30 cellular contexts compared by ENCODE assay signal in the genomic region with DNA sequence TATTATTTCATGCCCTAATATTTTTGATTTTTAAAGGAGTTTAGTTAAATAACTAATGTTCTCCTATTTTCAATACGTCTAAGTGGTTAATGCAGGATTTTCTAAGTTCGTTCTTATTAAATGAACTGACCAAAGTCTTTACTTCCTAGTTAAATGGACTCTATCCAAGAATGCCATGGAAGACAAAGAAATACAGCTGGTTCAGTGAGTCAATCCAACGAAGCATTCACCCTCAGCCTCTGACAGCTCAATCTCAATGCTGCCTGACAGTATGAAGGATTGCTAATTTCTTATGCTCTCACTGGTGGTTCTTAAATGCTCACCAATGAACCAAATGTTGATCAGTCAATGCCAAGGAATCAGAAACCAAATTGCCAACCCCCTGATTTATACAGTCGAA.
DNase-seq lines count a peak whose midpoint lies in the region; ATAC-seq, FAIRE-seq and TF ChIP-seq lines count a peak whose summit lies in the region.
"Had no signal": no experiment of that assay in that cellular context is flagged by ENCODE, and none has a peak within 500 bp of the region (broad histone marks: within the 10 kb centered on the region; RNA-seq: fewer than 3 reads in every experiment).

No MANE protein-coding gene starts in this region.

- CTCF ChIA-PET in HEK293T (lab: Yijun Ruan, JAX) = no interaction called here

- peak; percentile 61 for DNase-seq in M059J (ENCODE audit: low read depth)
- peak; percentile 20 for DNase-seq in retinal pigment epithelial cell (ENCODE audit: low read depth)
- DNase-seq in natural killer cell treated with Interleukin-12 subunit alpha and Interleukin-12 subunit beta and Interleukin-15 and Interleukin-18, amount 100 ng/mL, for 72 hours (ENCODE audit: low spot score) = no peak
- DNase-seq in cardiac septum (ENCODE audit: low spot score) = no peak
- DNase-seq in HEK293T (ENCODE audit: extremely low spot score) = no peak
- no peak for DNase-seq in COLO668 (lab: John Stamatoyannopoulos, UW; ENCODE audit: unreplicated experiment)
- DNase-seq: activated CD4-positive, alpha-beta T cell treated with anti-CD3 and anti-CD28 coated beads, Interleukin-2, amount 10 ng/mL, durations not matched to agents 7 days and 5 days; activated naive CD8-positive, alpha-beta T cell treated with anti-CD3 and anti-CD28 coated beads for 36 hours; anterior cingulate cortex; BE2C; CD8-positive, alpha-beta memory T cell; DMS153; gastrocnemius medialis; hippocampal formation; Kasumi-1; mesenchymal stem cell; right lobe of liver; RPMI8226; stimulated activated CD4-positive, alpha-beta T cell treated with anti-CD3 and anti-CD28 coated beads, Interleukin-12 subunit alpha, Interleukin-12 subunit beta, amount 100 ng/mL, for 4 hours; stimulated activated CD4-positive, alpha-beta T cell treated with anti-CD3 and anti-CD28 coated beads, Interleukin-2, amount 100 ng/mL, for 48 hours; stimulated activated naive CD8-positive, alpha-beta T cell treated with anti-CD3 and anti-CD28 coated beads, Interleukin-15, amount 100 ng/mL, for 72 hours; T-cell had no signal

- TF ChIP-seq CTCF in brain (conservative IDR thresholded peaks at IDR 0.05) = no peak
- TF ChIP-seq CTCF in retinal pigment epithelial cell (conservative IDR thresholded peaks at IDR 0.05; ENCODE audit: low read depth, low read length) = no peak

- peaks cover 86% of the 10 kb centered on the region for H3K4me1 Mint-ChIP-seq in brain
- no peaks in the 10 kb centered on the region for H3K4me1 Mint-ChIP-seq in natural killer cell treated with Interleukin-12 subunit alpha and Interleukin-12 subunit beta and Interleukin-15 and Interleukin-18, amount 100 ng/mL, for 72 hours (ENCODE audit: low read depth in 2 of 2)
- H3K4me1 Mint-ChIP-seq: activated CD4-positive, alpha-beta T cell treated with anti-CD3 and anti-CD28 coated beads, Interleukin-2, amount 10 ng/mL, durations not matched to agents 7 days and 5 days; activated naive CD8-positive, alpha-beta T cell treated with anti-CD3 and anti-CD28 coated beads for 36 hours; CD8-positive, alpha-beta memory T cell; central memory CD8-positive, alpha-beta T cell; stimulated activated naive CD8-positive, alpha-beta T cell treated with anti-CD3 and anti-CD28 coated beads, Interleukin-15, amount 100 ng/mL, for 72 hours; T-cell had no signal

- H3K27ac Mint-ChIP-seq in brain = peak overlapping the region; percentile 3 to 68 (median 36)
- no peak overlapping the region for H3K27ac Mint-ChIP-seq in natural killer cell treated with Interleukin-12 subunit alpha and Interleukin-12 subunit beta and Interleukin-15 and Interleukin-18, amount 100 ng/mL, for 72 hours
- H3K27ac Mint-ChIP-seq: activated CD4-positive, alpha-beta T cell treated with anti-CD3 and anti-CD28 coated beads, Interleukin-2, amount 10 ng/mL, durations not matched to agents 7 days and 5 days; activated naive CD8-positive, alpha-beta T cell treated with anti-CD3 and anti-CD28 coated beads for 36 hours; CD8-positive, alpha-beta memory T cell; stimulated activated naive CD8-positive, alpha-beta T cell treated with anti-CD3 and anti-CD28 coated beads, Interleukin-15, amount 100 ng/mL, for 72 hours; T-cell had no signal

- POLR2A ChIA-PET in HEK293T (lab: Yijun Ruan, JAX) = no interaction called here

- ATAC-seq in natural killer cell treated with Interleukin-12 subunit alpha and Interleukin-12 subunit beta and Interleukin-15 and Interleukin-18, amount 100 ng/mL, for 72 hours = no peak
- ATAC-seq: gastrocnemius medialis; GM12878; stimulated activated naive CD8-positive, alpha-beta T cell treated with anti-CD3 and anti-CD28 coated beads, Interleukin-15, amount 100 ng/mL, for 72 hours; T-cell had no signal

- no peaks in the 10 kb centered on the region for H3K9me3 Mint-ChIP-seq in brain
- H3K9me3 Mint-ChIP-seq in natural killer cell treated with Interleukin-12 subunit alpha and Interleukin-12 subunit beta and Interleukin-15 and Interleukin-18, amount 100 ng/mL, for 72 hours = no peaks in the 10 kb centered on the region
- H3K9me3 Mint-ChIP-seq: activated CD4-positive, alpha-beta T cell treated with anti-CD3 and anti-CD28 coated beads, Interleukin-2, amount 10 ng/mL, durations not matched to agents 7 days and 5 days; activated naive CD8-positive, alpha-beta T cell treated with anti-CD3 and anti-CD28 coated beads for 36 hours; CD8-positive, alpha-beta memory T cell; central memory CD8-positive, alpha-beta T cell; stimulated activated naive CD8-positive, alpha-beta T cell treated with anti-CD3 and anti-CD28 coated beads, Interleukin-15, amount 100 ng/mL, for 72 hours; T-cell had no signal

- peak overlapping the region in 3 of 5 experiments; percentile 11 to 50 (median 41) for H3K4me3 Mint-ChIP-seq in brain
- H3K4me3 Mint-ChIP-seq in natural killer cell treated with Interleukin-12 subunit alpha and Interleukin-12 subunit beta and Interleukin-15 and Interleukin-18, amount 100 ng/mL, for 72 hours = no peak overlapping the region
- H3K4me3 Mint-ChIP-seq: activated CD4-positive, alpha-beta T cell treated with anti-CD3 and anti-CD28 coated beads, Interleukin-2, amount 10 ng/mL, durations not matched to agents 7 days and 5 days; activated naive CD8-positive, alpha-beta T cell treated with anti-CD3 and anti-CD28 coated beads for 36 hours; CD8-positive, alpha-beta memory T cell; central memory CD8-positive, alpha-beta T cell; stimulated activated naive CD8-positive, alpha-beta T cell treated with anti-CD3 and anti-CD28 coated beads, Interleukin-15, amount 100 ng/mL, for 72 hours; T-cell had no signal

- H3K36me3 Mint-ChIP-seq in brain = no peaks in the 10 kb centered on the region
- no peaks in the 10 kb centered on the region for H3K36me3 Mint-ChIP-seq in natural killer cell treated with Interleukin-12 subunit alpha and Interleukin-12 subunit beta and Interleukin-15 and Interleukin-18, amount 100 ng/mL, for 72 hours
- H3K36me3 Mint-ChIP-seq: activated naive CD8-positive, alpha-beta T cell treated with anti-CD3 and anti-CD28 coated beads for 36 hours; CD8-positive, alpha-beta memory T cell; T-cell had no signal

- intact Hi-C loops in cardiac septum (cut with DNase I) = no loop called here

- H3K27me3 Mint-ChIP-seq in brain = peaks cover 4% of the 10 kb centered on the region
- peaks cover 0 to 4% of the 10 kb centered on the region in 2 donors for H3K27me3 Mint-ChIP-seq in natural killer cell treated with Interleukin-12 subunit alpha and Interleukin-12 subunit beta and Interleukin-15 and Interleukin-18, amount 100 ng/mL, for 72 hours
- H3K27me3 Mint-ChIP-seq: activated naive CD8-positive, alpha-beta T cell treated with anti-CD3 and anti-CD28 coated beads for 36 hours; central memory CD8-positive, alpha-beta T cell; T-cell had no signal

- FAIRE-seq in islet of Langerhans (lab: Jason Lieb, UNC) = peak; percentile 90
- FAIRE-seq: GM12878 had no signal

- H3K4me3 ChIP-seq in retinal pigment epithelial cell (ENCODE audit: low read length) = no peak overlapping the region
- H3K4me3 ChIP-seq: gastrocnemius medialis, GM12878, HAP-1, right lobe of liver, SJSA1, thoracic aorta, vagina had no signal

TF ChIP-seq in HEK293T, 16 proteins besides CTCF, POLR2A, EP300 and RAD21:
- no peak for TF ChIP-seq HDGF (IDR thresholded peaks at IDR 0.05; ENCODE audit: borderline replicate concordance)
- no peak for TF ChIP-seq LEF1 (IDR thresholded peaks at IDR 0.05; ENCODE audit: borderline replicate concordance)
- TF ChIP-seq ZNF384 (IDR thresholded peaks at IDR 0.05) = no peak
- TF ChIP-seq FOXA1 (IDR thresholded peaks at IDR 0.05) = no peak
- TF ChIP-seq SUZ12 (IDR thresholded peaks at IDR 0.05) = no peak
- TF ChIP-seq FOXM1 (IDR thresholded peaks at IDR 0.05; ENCODE audit: borderline replicate concordance) = no peak
- no peak for TF ChIP-seq ELF4 (IDR thresholded peaks at IDR 0.05)
- no peak for TF ChIP-seq L3MBTL2 (conservative IDR thresholded peaks at IDR 0.05)
- no peak for TF ChIP-seq ARNT (IDR thresholded peaks at IDR 0.05)
- TF ChIP-seq BHLHE40 (IDR thresholded peaks at IDR 0.05; ENCODE audit: borderline replicate concordance) = no peak
- no peak for TF ChIP-seq SP1 (IDR thresholded peaks at IDR 0.05)
- no peak for TF ChIP-seq NFRKB (IDR thresholded peaks at IDR 0.05)
- no peak for TF ChIP-seq TARDBP (IDR thresholded peaks at IDR 0.05)
- no peak for TF ChIP-seq FOXK2 (IDR thresholded peaks at IDR 0.05)

Comparison
In these comparisons a context has a peak if more than half of its experiments do, and no peak if none do; other contexts are left out.
1. DNase-seq: peak in M059J (single experiment) and retinal pigment epithelial cell (single experiment); none in natural killer cell treated with Interleukin-12 subunit alpha and Interleukin-12 subunit beta and Interleukin-15 and Interleukin-18, amount 100 ng/mL, for 72 hours (single experiment), cardiac septum (single experiment), HEK293T (single experiment) and COLO668 (single experiment).
2. H3K27ac Mint-ChIP-seq: peak in brain (5 of 5); none in natural killer cell treated with Interleukin-12 subunit alpha and Interleukin-12 subunit beta and Interleukin-15 and Interleukin-18, amount 100 ng/mL, for 72 hours (0 of 2).